1 cellular context compared by ENCODE assay signal in the genomic region with DNA sequence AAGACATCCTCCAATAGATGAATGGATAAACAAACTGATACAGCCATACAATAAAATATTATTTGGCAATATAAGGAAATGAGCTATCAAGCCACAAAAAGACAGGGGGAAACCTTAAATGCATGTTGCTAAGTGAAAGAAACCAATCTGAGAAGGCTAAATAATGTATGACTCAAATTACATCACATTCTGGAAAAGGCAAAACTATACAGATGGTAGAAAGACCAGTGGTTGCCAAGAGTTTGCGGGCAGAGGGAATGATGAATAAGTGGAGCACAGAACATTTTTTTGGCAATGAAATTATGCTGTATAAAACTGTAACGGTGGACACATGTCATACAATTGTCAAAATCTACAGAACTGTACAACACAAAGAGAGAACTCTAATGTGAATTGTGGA.
TF ChIP-seq lines count a peak whose summit lies in the region.

No MANE protein-coding gene starts in this region.

TF ChIP-seq in SK-N-SH, 30 proteins besides CTCF, POLR2A, EP300 and RAD21 (continued from another document):
- no peak for TF ChIP-seq MEF2A (IDR thresholded peaks at IDR 0.05; ENCODE audit: borderline replicate concordance, low read depth)
- no peak for TF ChIP-seq RCOR1 (IDR thresholded peaks at IDR 0.05; ENCODE audit: low read length)
- TF ChIP-seq TEAD4 (IDR thresholded peaks at IDR 0.05; ENCODE audit: borderline replicate concordance, insufficient read depth): 0 out of 2 replicates have a peak, but pooled peaks have one; percentile 21
- 0 out of 2 replicates have a peak, but pooled peaks have one; percentile 38 for TF ChIP-seq FOXM1 (IDR thresholded peaks at IDR 0.05; ENCODE audit: low read depth)
- TF ChIP-seq, protein P1, sequence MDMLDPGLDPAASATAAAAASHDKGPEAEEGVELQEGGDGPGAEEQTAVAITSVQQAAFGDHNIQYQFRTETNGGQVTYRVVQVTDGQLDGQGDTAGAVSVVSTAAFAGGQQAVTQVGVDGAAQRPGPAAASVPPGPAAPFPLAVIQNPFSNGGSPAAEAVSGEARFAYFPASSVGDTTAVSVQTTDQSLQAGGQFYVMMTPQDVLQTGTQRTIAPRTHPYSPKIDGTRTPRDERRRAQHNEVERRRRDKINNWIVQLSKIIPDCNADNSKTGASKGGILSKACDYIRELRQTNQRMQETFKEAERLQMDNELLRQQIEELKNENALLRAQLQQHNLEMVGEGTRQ (IDR thresholded peaks at IDR 0.05; ENCODE audit: borderline replicate concordance, low read depth, low read length): no peak
- TF ChIP-seq GABPA (IDR thresholded peaks at IDR 0.05; ENCODE audit: low read depth): no peak
- no peak for TF ChIP-seq RXRA (IDR thresholded peaks at IDR 0.05; ENCODE audit: borderline replicate concordance, low read depth)
- peak; percentile 62; the same call in 1 of the 2 replicates for TF ChIP-seq FOSL2 (IDR thresholded peaks at IDR 0.05; ENCODE audit: borderline replicate concordance, low read depth)
- TF ChIP-seq, protein P2, sequence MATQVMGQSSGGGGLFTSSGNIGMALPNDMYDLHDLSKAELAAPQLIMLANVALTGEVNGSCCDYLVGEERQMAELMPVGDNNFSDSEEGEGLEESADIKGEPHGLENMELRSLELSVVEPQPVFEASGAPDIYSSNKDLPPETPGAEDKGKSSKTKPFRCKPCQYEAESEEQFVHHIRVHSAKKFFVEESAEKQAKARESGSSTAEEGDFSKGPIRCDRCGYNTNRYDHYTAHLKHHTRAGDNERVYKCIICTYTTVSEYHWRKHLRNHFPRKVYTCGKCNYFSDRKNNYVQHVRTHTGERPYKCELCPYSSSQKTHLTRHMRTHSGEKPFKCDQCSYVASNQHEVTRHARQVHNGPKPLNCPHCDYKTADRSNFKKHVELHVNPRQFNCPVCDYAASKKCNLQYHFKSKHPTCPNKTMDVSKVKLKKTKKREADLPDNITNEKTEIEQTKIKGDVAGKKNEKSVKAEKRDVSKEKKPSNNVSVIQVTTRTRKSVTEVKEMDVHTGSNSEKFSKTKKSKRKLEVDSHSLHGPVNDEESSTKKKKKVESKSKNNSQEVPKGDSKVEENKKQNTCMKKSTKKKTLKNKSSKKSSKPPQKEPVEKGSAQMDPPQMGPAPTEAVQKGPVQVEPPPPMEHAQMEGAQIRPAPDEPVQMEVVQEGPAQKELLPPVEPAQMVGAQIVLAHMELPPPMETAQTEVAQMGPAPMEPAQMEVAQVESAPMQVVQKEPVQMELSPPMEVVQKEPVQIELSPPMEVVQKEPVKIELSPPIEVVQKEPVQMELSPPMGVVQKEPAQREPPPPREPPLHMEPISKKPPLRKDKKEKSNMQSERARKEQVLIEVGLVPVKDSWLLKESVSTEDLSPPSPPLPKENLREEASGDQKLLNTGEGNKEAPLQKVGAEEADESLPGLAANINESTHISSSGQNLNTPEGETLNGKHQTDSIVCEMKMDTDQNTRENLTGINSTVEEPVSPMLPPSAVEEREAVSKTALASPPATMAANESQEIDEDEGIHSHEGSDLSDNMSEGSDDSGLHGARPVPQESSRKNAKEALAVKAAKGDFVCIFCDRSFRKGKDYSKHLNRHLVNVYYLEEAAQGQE (IDR thresholded peaks at IDR 0.05; ENCODE audit: low read depth, low read length): no peak
- TF ChIP-seq NFIC (IDR thresholded peaks at IDR 0.05; ENCODE audit: borderline replicate concordance): peak; percentile 95
- no peak for TF ChIP-seq EZH2phosphoT487 (IDR thresholded peaks at IDR 0.05; ENCODE audit: borderline replicate concordance, low read depth)
- no peak for TF ChIP-seq RFX5 (IDR thresholded peaks at IDR 0.05; ENCODE audit: low read length)
- peak; percentile 54 for TF ChIP-seq JUND (IDR thresholded peaks at IDR 0.05)
- TF ChIP-seq, protein P3, sequence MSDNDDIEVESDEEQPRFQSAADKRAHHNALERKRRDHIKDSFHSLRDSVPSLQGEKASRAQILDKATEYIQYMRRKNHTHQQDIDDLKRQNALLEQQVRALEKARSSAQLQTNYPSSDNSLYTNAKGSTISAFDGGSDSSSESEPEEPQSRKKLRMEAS (IDR thresholded peaks at IDR 0.05; ENCODE audit: low read depth): 0 out of 2 replicates have a peak, but pooled peaks have one; percentile 23
- no peak for TF ChIP-seq YY1 (IDR thresholded peaks at IDR 0.05; ENCODE audit: low read depth)
- TF ChIP-seq CHD2 (IDR thresholded peaks at IDR 0.05; ENCODE audit: low read length, partially characterized antibody): no peak
- TF ChIP-seq NRF1 (IDR thresholded peaks at IDR 0.05; ENCODE audit: low read depth, low read length): no peak
- TF ChIP-seq ELF1 (IDR thresholded peaks at IDR 0.05): no peak
- TF ChIP-seq SMC3 (IDR thresholded peaks at IDR 0.05; ENCODE audit: low read depth, low read length): no peak
- TF ChIP-seq, protein P4, sequence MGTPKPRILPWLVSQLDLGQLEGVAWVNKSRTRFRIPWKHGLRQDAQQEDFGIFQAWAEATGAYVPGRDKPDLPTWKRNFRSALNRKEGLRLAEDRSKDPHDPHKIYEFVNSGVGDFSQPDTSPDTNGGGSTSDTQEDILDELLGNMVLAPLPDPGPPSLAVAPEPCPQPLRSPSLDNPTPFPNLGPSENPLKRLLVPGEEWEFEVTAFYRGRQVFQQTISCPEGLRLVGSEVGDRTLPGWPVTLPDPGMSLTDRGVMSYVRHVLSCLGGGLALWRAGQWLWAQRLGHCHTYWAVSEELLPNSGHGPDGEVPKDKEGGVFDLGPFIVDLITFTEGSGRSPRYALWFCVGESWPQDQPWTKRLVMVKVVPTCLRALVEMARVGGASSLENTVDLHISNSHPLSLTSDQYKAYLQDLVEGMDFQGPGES (IDR thresholded peaks at IDR 0.05; ENCODE audit: low read depth, low read length): no peak
TF ChIP-seq in SK-N-SH: peak in this region for 9.
